Comparison of ENCODE assay signal across 12 cellular contexts in genomic region chr5:151661968-151662732, GRCh38. TPM values are rescaled to one million over a fixed set of nuclear protein-coding genes. Genes with fewer than 3 reads are reported as not detected.
A peak's percentile ranks its signal among the peaks of the same experiment; 100 is the strongest.
DNase-seq lines count a peak whose midpoint lies in the region; ATAC-seq and TF ChIP-seq lines count a peak whose summit lies in the region.
"Had no signal": no experiment of that assay in that cellular context is flagged by ENCODE, and none has a peak within 500 bp of the region (broad histone marks: within the 10 kb centered on the region; RNA-seq: fewer than 3 reads in every experiment).

No MANE protein-coding gene starts in this region.

- DNase-seq in heart right ventricle, result no peak
- DNase-seq in cardiac septum (ENCODE audit: low spot score), result no peak
- DNase-seq in amniotic epithelial cell (ENCODE audit: low read depth), result peak; percentile 36
- DNase-seq in uterus, result no peak
- no peak for DNase-seq in NCI-H1436 (lab: John Stamatoyannopoulos, UW)
- DNase-seq in NCI-H2081 (lab: John Stamatoyannopoulos, UW), result no peak
- no peak for DNase-seq in T1000 (lab: John Stamatoyannopoulos, UW)
- DNase-seq: activated CD4-positive, alpha-beta memory T cell treated with anti-CD3 and anti-CD28 coated beads, Interleukin-2, amount 10 ng/mL, durations not matched to agents 7 days and 5 days; NCI-H2171; stimulated activated CD4-positive, alpha-beta T cell treated with anti-CD3 and anti-CD28 coated beads, Interleukin-4, amount 100 ng/mL, for 4 hours had no signal

- ATAC-seq in heart right ventricle (no peak), HG02981 (IDR thresholded peaks at IDR 0.05; ENCODE audit: unreplicated experiment) (peak; percentile 73)

- intact Hi-C loops in heart right ventricle (cut with DNase I) (loop anchor here in 5 of 10 donors (2.0 to 10.0 kb wide), 7 partner anchors 25 to 853 kb away; partner anchors contain the start of gene SPARC (in 1 of the 5)), cardiac septum (cut with DNase I) (no loop called here), uterus (cut with DNase I; ENCODE audit: low total_unique reads) (no loop called here)

- H3K4me1 ChIP-seq in heart right ventricle, result peaks cover 20 to 71% (median 49%) of the 10 kb centered on the region in 9 donors
- peaks cover 14 to 35% of the 10 kb centered on the region in 2 donors for H3K4me1 ChIP-seq in uterus

- TF ChIP-seq POLR2A in uterus (IDR thresholded peaks at IDR 0.05), result no peak

- H3K4me3 ChIP-seq in heart right ventricle, result no peak overlapping the region
- no peak overlapping the region for H3K4me3 ChIP-seq in uterus
- H3K4me3 ChIP-seq: lung had no signal

- H3K27me3 ChIP-seq in heart right ventricle, result no peaks in the 10 kb centered on the region
- H3K27me3 ChIP-seq in uterus, result no peaks in the 10 kb centered on the region

- H3K27ac ChIP-seq in heart right ventricle (peak overlapping the region; percentile 53 to 90 (median 80)), uterus (peak overlapping the region; percentile 88 to 100)

- H3K9me3 ChIP-seq in heart right ventricle (no peaks in the 10 kb centered on the region), uterus (no peaks in the 10 kb centered on the region)

- H3K36me3 ChIP-seq in heart right ventricle, result peaks cover 0 to 63% (median 9%) of the 10 kb centered on the region in 9 donors
- no peaks in the 10 kb centered on the region for H3K36me3 ChIP-seq in uterus

- TF ChIP-seq CTCF in heart right ventricle (IDR thresholded peaks at IDR 0.05) (no peak), uterus (IDR thresholded peaks at IDR 0.05) (no peak)

- WGBS in heart right ventricle, 2 donors, result 75 to 81% methylated on average over 4 of the region's 4 CpGs

RNA-seq across cellular contexts. Expression of gene SPARC, which starts 24.6 kb away (rescaled TPM):
- total RNA-seq in heart right ventricle (1,000 to 10,000 TPM in 1 of 10 donors, 100 to 1,000 TPM in 9; 261 to 1,135 (median 456) TPM), cardiac septum (539 TPM), uterus (1,000 to 10,000 TPM in 1 of 4 donors, 100 to 1,000 TPM in 3; 341 to 2,293 (median 751) TPM)
- polyA plus RNA-seq in heart right ventricle, result 100 to 1,000 TPM; 144 to 924 TPM
